28 cellular contexts compared by ENCODE assay signal in the genomic region with DNA sequence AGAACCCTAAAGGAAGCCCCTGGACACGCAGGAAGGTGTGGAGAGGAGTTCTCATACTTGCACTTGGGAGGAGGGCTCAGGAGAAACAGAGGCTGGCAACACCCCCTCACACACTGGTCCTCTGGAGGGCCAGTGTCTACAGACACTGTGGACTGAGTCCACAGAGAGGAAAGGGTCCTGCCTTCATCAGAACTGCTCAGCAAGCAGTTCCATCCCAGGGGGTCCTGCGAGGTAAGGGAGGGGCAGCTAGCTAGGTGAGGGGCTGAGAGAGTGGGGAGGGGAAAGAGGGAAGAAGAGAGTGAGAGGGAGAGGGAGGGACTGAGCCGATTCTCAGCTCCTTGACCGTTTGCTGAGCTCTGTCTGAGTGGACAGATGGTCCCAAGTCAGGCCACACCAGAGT. TPM values are rescaled to one million over a fixed set of nuclear protein-coding genes. Genes with fewer than 3 reads are reported as not detected.
"Had no signal": no experiment of that assay in that cellular context is flagged by ENCODE, and none has a peak within 500 bp of the region (broad histone marks: within the 10 kb centered on the region; RNA-seq: fewer than 3 reads in every experiment).

No MANE protein-coding gene starts in this region.

- H3K27ac Mint-ChIP-seq: immature natural killer cell; memory B cell; nephron; stimulated activated effector memory CD8-positive, alpha-beta T cell treated with anti-CD3 and anti-CD28 coated beads, Interleukin-12 subunit alpha, Interleukin-12 subunit beta, amount 100 ng/mL, for 72 hours; stimulated activated naive CD8-positive, alpha-beta T cell treated with anti-CD3 and anti-CD28 coated beads, Interleukin-15, Interleukin-2, amounts not matched to agents 100 ng/mL and 50 ng/mL, for 24 hours; type B pancreatic cell had no signal

- H3K4me3 ChIP-seq: left ventricle myocardium inferior, pancreas, prostate gland, sigmoid colon, suprapubic skin, thoracic aorta, tibial artery, uterus had no signal

- H3K27me3 ChIP-seq: pancreas, sigmoid colon, spleen, suprapubic skin, tibial artery, uterus had no signal

- H3K36me3 ChIP-seq: left ventricle myocardium inferior, pancreas, prostate gland, sigmoid colon, spleen, suprapubic skin, thoracic aorta, tibial artery, uterus had no signal

- H3K4me3 Mint-ChIP-seq: immature natural killer cell; memory B cell; naive thymus-derived CD8-positive, alpha-beta T cell; nephron; neural crest cell; stimulated activated effector memory CD8-positive, alpha-beta T cell treated with anti-CD3 and anti-CD28 coated beads, Interleukin-12 subunit alpha, Interleukin-12 subunit beta, amount 100 ng/mL, for 72 hours; stimulated activated naive CD8-positive, alpha-beta T cell treated with anti-CD3 and anti-CD28 coated beads, Interleukin-15, Interleukin-2, amounts not matched to agents 100 ng/mL and 50 ng/mL, for 24 hours; type B pancreatic cell had no signal

- H3K27ac ChIP-seq: left ventricle myocardium inferior, pancreas, prostate gland, sigmoid colon, spleen, suprapubic skin, thoracic aorta, tibial artery, uterus had no signal

- H3K27me3 Mint-ChIP-seq: stimulated activated naive CD8-positive, alpha-beta T cell treated with anti-CD3 and anti-CD28 coated beads, Interleukin-15, Interleukin-2, amounts not matched to agents 100 ng/mL and 50 ng/mL, for 24 hours; type B pancreatic cell had no signal

- H3K9me3 ChIP-seq: left ventricle myocardium inferior, pancreas, prostate gland, sigmoid colon, spleen, suprapubic skin, thoracic aorta, tibial artery, uterus had no signal

- FAIRE-seq: islet of Langerhans, kidney, pancreas, small intestine had no signal

- H3K36me3 Mint-ChIP-seq: immature natural killer cell; memory B cell; naive thymus-derived CD8-positive, alpha-beta T cell; stimulated activated effector memory CD8-positive, alpha-beta T cell treated with anti-CD3 and anti-CD28 coated beads, Interleukin-12 subunit alpha, Interleukin-12 subunit beta, amount 100 ng/mL, for 72 hours; type B pancreatic cell had no signal

- H3K9me3 Mint-ChIP-seq: memory B cell; naive thymus-derived CD8-positive, alpha-beta T cell; nephron; neural crest cell; stimulated activated effector memory CD8-positive, alpha-beta T cell treated with anti-CD3 and anti-CD28 coated beads, Interleukin-12 subunit alpha, Interleukin-12 subunit beta, amount 100 ng/mL, for 72 hours; stimulated activated naive CD8-positive, alpha-beta T cell treated with anti-CD3 and anti-CD28 coated beads, Interleukin-15, Interleukin-2, amounts not matched to agents 100 ng/mL and 50 ng/mL, for 24 hours; type B pancreatic cell had no signal

- H3K4me1 ChIP-seq: pancreas, prostate gland, uterus had no signal

- ATAC-seq: naive thymus-derived CD8-positive, alpha-beta T cell; pancreas; right cardiac atrium; stimulated activated effector memory CD8-positive, alpha-beta T cell treated with anti-CD3 and anti-CD28 coated beads, Interleukin-12 subunit alpha, Interleukin-12 subunit beta, amount 100 ng/mL, for 72 hours had no signal

- DNase-seq: hypothalamus; immature natural killer cell; kidney; left ventricle myocardium inferior; naive thymus-derived CD8-positive, alpha-beta T cell; nucleus accumbens; pancreas; posterior cingulate gyrus; retina; sigmoid colon; small intestine; spleen; stimulated activated CD4-positive, alpha-beta T cell treated with anti-CD3 and anti-CD28 coated beads, Interleukin-4, amount 100 ng/mL, for 24 hours; stimulated activated naive CD4-positive, alpha-beta T cell; tibial artery; uterus had no signal

RNA-seq across cellular contexts. Expression of a gene that starts 17.7 kb away (rescaled TPM):
- total RNA-seq: lung microvascular endothelial cell; naive thymus-derived CD8-positive, alpha-beta T cell had no signal
- polyA plus RNA-seq: immature natural killer cell had no signal
